Comparison of ENCODE assay signal across 1 cellular context in the genomic region with DNA sequence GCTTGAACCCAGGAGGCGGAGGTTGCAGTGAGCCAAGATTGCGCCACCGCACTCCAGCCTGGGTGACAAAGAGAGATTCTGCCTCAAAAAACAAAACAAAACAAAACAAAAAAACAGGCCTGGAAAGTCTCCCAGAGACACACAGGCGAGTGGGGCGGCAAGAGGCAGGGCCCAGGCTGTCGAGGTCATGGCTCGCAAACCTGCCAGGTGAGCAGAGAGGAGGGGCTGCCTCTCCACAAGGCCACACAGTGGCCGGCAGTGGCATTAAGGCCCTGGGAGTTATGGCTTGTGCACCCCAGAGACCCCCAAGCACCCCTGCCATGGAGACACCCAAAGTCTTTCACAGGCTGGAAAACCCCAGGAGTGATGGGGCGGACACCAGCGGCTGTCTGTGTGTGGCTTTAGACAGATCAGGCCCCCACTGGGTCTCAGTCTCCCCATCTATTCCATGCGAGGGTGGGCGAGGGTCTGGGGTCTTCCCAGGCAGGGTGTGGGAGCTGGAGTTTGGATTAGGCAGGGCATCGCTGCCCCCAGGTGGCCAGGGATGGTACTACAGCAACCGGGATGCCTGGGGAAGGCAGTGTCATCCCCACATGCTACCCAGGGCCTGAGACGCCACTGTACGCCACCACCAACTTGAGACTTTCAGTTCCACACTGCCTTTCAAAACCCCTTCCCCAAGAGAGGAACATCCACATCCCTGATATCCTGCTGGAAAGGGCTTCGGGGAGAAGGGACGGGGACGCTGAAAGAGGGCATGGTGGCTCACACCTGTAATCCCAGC.
TF ChIP-seq lines count a peak whose summit lies in the region.

No MANE protein-coding gene starts in this region.

TF ChIP-seq in HEK293, 187 proteins besides CTCF, POLR2A, EP300 and RAD21 (continued from another document):
- TF ChIP-seq ZNF391 (tag by site-specific recombination; IDR thresholded peaks at IDR 0.05; ENCODE audit: borderline replicate concordance, low read depth) (peak; percentile 54; the same call in 1 of the 2 replicates), SETDB1 (IDR thresholded peaks at IDR 0.05; ENCODE audit: insufficient read length, low read length) (no peak), ZNF2 (tag by site-specific recombination; IDR thresholded peaks at IDR 0.05) (peak; percentile 64; the same call in 1 of the 2 replicates), ZNF600 (tag by site-specific recombination; IDR thresholded peaks at IDR 0.05) (peak; percentile 50), ZNF549 (tag by site-specific recombination; IDR thresholded peaks at IDR 0.05) (no peak), ZBTB7A (tag by site-specific recombination; IDR thresholded peaks at IDR 0.05; ENCODE audit: low read depth) (peak; percentile 47; the same call in 1 of the 2 replicates)
TF ChIP-seq in HEK293: peak in this region for 5.
